In genomic region chr5:161541-162110, GRCh38 we compare ENCODE assay signal across 17 cellular contexts. TPM values are rescaled to one million over a fixed set of nuclear protein-coding genes. Genes with fewer than 3 reads are reported as not detected.
"Had no signal": no experiment of that assay in that cellular context is flagged by ENCODE, and none has a peak within 500 bp of the region (broad histone marks: within the 10 kb centered on the region; RNA-seq: fewer than 3 reads in every experiment).

No MANE protein-coding gene starts in this region.

- H3K4me1 ChIP-seq: colonic mucosa, gastroesophageal sphincter, left lung, tibial artery had no signal

- H3K4me3 ChIP-seq: colonic mucosa, gastroesophageal sphincter, left lung, tibial artery had no signal

- H3K27ac ChIP-seq: colonic mucosa, gastroesophageal sphincter, left lung, tibial artery had no signal

- H3K27me3 ChIP-seq: colonic mucosa had no signal

- H3K9me3 ChIP-seq: colonic mucosa, gastroesophageal sphincter, left lung, tibial artery had no signal

- H3K36me3 ChIP-seq: colonic mucosa, gastroesophageal sphincter, left lung had no signal

- DNase-seq: activated CD4-positive, alpha-beta T cell treated with anti-CD3 and anti-CD28 coated beads, Interleukin-2, amount 50 U/mL, for 48 hours; activated T-cell treated with anti-CD3 and anti-CD28 coated beads, Interleukin-2, amount 50 U/mL, for 1 hour; caudate nucleus; colonic mucosa; left lung; natural killer cell; nucleus accumbens; stimulated activated CD4-positive, alpha-beta T cell treated with anti-CD3 and anti-CD28 coated beads, Interleukin-12 subunit alpha, Interleukin-12 subunit beta, amount 100 ng/mL, for 4 hours; stimulated activated CD4-positive, alpha-beta T cell treated with anti-CD3 and anti-CD28 coated beads, Interleukin-2, amount 100 ng/mL, for 24 hours; T-cell; T-helper 9 cell had no signal

- ATAC-seq: activated naive CD4-positive, alpha-beta T cell treated with anti-CD3 and anti-CD28 coated beads, Interleukin-2, amount 50 U/mL, for 72 hours; gastroesophageal sphincter; left lung; T-cell had no signal

RNA-seq across cellular contexts. Expression of gene LRRC14B, which starts 29.7 kb away (rescaled TPM):
- total RNA-seq: activated T-helper 2 cell treated with anti-CD3 and anti-CD28 coated beads, Interferon-gamma antibody, Interleukin-2, Interleukin-4, amounts not matched to agents 10 μg/mL and 5 μg/mL and 100 μg/mL, durations not matched to agents 14 hours and 24 hours and 36 hours; colonic mucosa; gastroesophageal sphincter; left lung; natural killer cell; pulmonary artery endothelial cell; T-cell had no signal
- polyA plus RNA-seq: keratinocyte had no signal
